Comparison of ENCODE assay signal across 1 cellular context in the genomic region with DNA sequence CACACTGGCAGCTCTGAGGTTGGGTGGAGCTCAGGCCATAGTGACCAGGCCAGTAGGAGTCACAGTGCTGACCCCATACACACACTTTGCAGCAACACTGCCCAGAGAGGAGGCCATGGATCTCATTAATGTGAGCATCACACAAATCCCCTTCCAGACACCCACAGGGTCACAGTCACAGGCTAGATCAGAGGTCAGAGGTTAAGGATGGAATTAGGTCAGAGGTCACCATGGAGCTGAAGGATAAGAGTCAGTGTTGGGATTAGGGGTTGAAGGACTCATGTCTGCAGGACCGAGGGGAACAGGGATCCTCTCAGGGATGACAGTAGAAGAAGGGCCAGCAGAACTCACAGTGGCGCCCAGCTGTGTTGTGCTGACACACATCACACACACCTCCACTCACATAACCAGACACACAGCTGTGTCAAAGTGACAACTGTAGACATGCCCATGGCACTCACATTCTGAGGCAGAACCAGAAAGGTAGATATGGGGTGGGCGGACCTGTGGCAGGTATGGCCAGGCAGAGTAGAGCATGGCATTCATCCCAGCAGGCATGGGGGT.
TF ChIP-seq lines count a peak whose summit lies in the region.

No MANE protein-coding gene starts in this region.

TF ChIP-seq in H1, 55 proteins besides CTCF, POLR2A, EP300 and RAD21:
- TF ChIP-seq EZH2 (IDR thresholded peaks at IDR 0.05; ENCODE audit: low read depth, low read length, severe bottlenecking), result no peak
